In genomic region chr3:119608591-119608990, GRCh38 we compare ENCODE assay signal across 14 cellular contexts. TPM values are rescaled to one million over a fixed set of nuclear protein-coding genes. Genes with fewer than 3 reads are reported as not detected.
A peak's percentile ranks its signal among the peaks of the same experiment; 100 is the strongest.
DNase-seq lines count a peak whose midpoint lies in the region; ATAC-seq and TF ChIP-seq lines count a peak whose summit lies in the region.
"Had no signal": no experiment of that assay in that cellular context is flagged by ENCODE, and none has a peak within 500 bp of the region (broad histone marks: within the 10 kb centered on the region; RNA-seq: fewer than 3 reads in every experiment).

No MANE protein-coding gene starts in this region.

- H3K36me3 Mint-ChIP-seq in activated CD8-positive, alpha-beta memory T cell treated with anti-CD3 and anti-CD28 coated beads, Interleukin-2, amount 10 ng/mL, durations not matched to agents 7 days and 5 days, result no peaks in the 10 kb centered on the region
- H3K36me3 Mint-ChIP-seq in brain (no peaks in the 10 kb centered on the region), nephron progenitor cell (ENCODE audit: low read depth) (no peaks in the 10 kb centered on the region)
- H3K36me3 Mint-ChIP-seq: CD4-positive, alpha-beta memory T cell had no signal

- H3K27me3 Mint-ChIP-seq in activated CD8-positive, alpha-beta memory T cell treated with anti-CD3 and anti-CD28 coated beads, Interleukin-2, amount 10 ng/mL, durations not matched to agents 7 days and 5 days, result peaks cover 37% of the 10 kb centered on the region
- peaks cover 4% of the 10 kb centered on the region for H3K27me3 Mint-ChIP-seq in brain
- peaks cover 4% of the 10 kb centered on the region for H3K27me3 Mint-ChIP-seq in nephron progenitor cell (ENCODE audit: low read depth, poor library complexity)

- DNase-seq in activated CD8-positive, alpha-beta memory T cell treated with anti-CD3 and anti-CD28 coated beads for 24 hours, result peak; percentile 17
- DNase-seq in activated CD8-positive, alpha-beta memory T cell treated with anti-CD3 and anti-CD28 coated beads, Interleukin-2, amount 10 ng/mL, durations not matched to agents 7 days and 5 days, result no peak
- DNase-seq in nephron progenitor cell (no peak), NCI-H446 treated with DMSO at 0.1 percent for 48 hours (lab: John Stamatoyannopoulos, UW) (no peak), HuH-7 (ENCODE audit: low spot score) (no peak)
- DNase-seq: BE2C; CD4-positive, alpha-beta memory T cell; DMS153; IMR-90 had no signal

- no peak overlapping the region for H3K4me3 Mint-ChIP-seq in activated CD8-positive, alpha-beta memory T cell treated with anti-CD3 and anti-CD28 coated beads, Interleukin-2, amount 10 ng/mL, durations not matched to agents 7 days and 5 days
- H3K4me3 Mint-ChIP-seq in brain (no peak overlapping the region), nephron progenitor cell (no peak overlapping the region)
- H3K4me3 Mint-ChIP-seq: CD4-positive, alpha-beta memory T cell had no signal

- TF ChIP-seq CTCF in brain (conservative IDR thresholded peaks at IDR 0.05), result no peak
- TF ChIP-seq CTCF in nephron progenitor cell (IDR thresholded peaks at IDR 0.05), result no peak

- H3K4me1 Mint-ChIP-seq in activated CD8-positive, alpha-beta memory T cell treated with anti-CD3 and anti-CD28 coated beads, Interleukin-2, amount 10 ng/mL, durations not matched to agents 7 days and 5 days, result peaks cover 5% of the 10 kb centered on the region
- peaks cover 19% of the 10 kb centered on the region for H3K4me1 Mint-ChIP-seq in brain
- H3K4me1 Mint-ChIP-seq in nephron progenitor cell, result peaks cover 11% of the 10 kb centered on the region
- H3K4me1 Mint-ChIP-seq: CD4-positive, alpha-beta memory T cell had no signal

- CTCF ChIA-PET in activated CD8-positive, alpha-beta memory T cell treated with anti-CD3 and anti-CD28 coated beads, Interleukin-2, amount 10 ng/mL, durations not matched to agents 7 days and 5 days (lab: Charles Lee), result no interaction called here

- H3K9me3 Mint-ChIP-seq in activated CD8-positive, alpha-beta memory T cell treated with anti-CD3 and anti-CD28 coated beads, Interleukin-2, amount 10 ng/mL, durations not matched to agents 7 days and 5 days (ENCODE audit: low read depth), result no peaks in the 10 kb centered on the region
- H3K9me3 Mint-ChIP-seq in brain, result peaks cover 0 to 9% (median 4%) of the 10 kb centered on the region in 5 experiments
- H3K9me3 Mint-ChIP-seq in nephron progenitor cell, result peaks cover 13% of the 10 kb centered on the region

- H3K27ac Mint-ChIP-seq in activated CD8-positive, alpha-beta memory T cell treated with anti-CD3 and anti-CD28 coated beads, Interleukin-2, amount 10 ng/mL, durations not matched to agents 7 days and 5 days, result no peak overlapping the region
- H3K27ac Mint-ChIP-seq in brain (peak overlapping the region in 3 of 5 experiments; percentile 35 to 49 (median 46)), nephron progenitor cell (peak overlapping the region; percentile 27)
- H3K27ac Mint-ChIP-seq: CD4-positive, alpha-beta memory T cell had no signal

- no peak for ATAC-seq in activated CD8-positive, alpha-beta memory T cell treated with anti-CD3 and anti-CD28 coated beads, Interleukin-2, amount 10 ng/mL, durations not matched to agents 7 days and 5 days
- ATAC-seq: A549, HCT116 had no signal

RNA-seq across cellular contexts. Expression of gene PLA1A, which starts 10.9 kb away (rescaled TPM):
- under 1 TPM in 1 of 2 experiments, not detected in 1; 0.68 TPM for total RNA-seq in activated CD8-positive, alpha-beta memory T cell treated with anti-CD3 and anti-CD28 coated beads, Interleukin-2, amount 10 ng/mL, durations not matched to agents 7 days and 5 days
- polyA plus RNA-seq in brain (ENCODE audit: insufficient read depth, low read depth, low replicate concordance), result 2.4 TPM
- total RNA-seq: CD4-positive, alpha-beta memory T cell; IMR-90 had no signal
- polyA plus RNA-seq: AG04450; CD4-positive, alpha-beta memory T cell; IMR-90 had no signal

RNA-seq across cellular contexts. Expression of gene ADPRH, which starts 29.3 kb away (rescaled TPM):
- 10 to 100 TPM in 1 of 2 experiments, 1 to 10 TPM in 1; 6.1 to 19.3 TPM for total RNA-seq in activated CD8-positive, alpha-beta memory T cell treated with anti-CD3 and anti-CD28 coated beads, Interleukin-2, amount 10 ng/mL, durations not matched to agents 7 days and 5 days
- polyA plus RNA-seq in brain (ENCODE audit: insufficient read depth, low read depth, low replicate concordance), result 1.2 TPM
- total RNA-seq: H4 had no signal

RNA-seq across cellular contexts. Expression of gene CD80, which starts 49.2 kb away (rescaled TPM):
- 10 to 100 TPM; 22.5 to 47.0 TPM for total RNA-seq in activated CD8-positive, alpha-beta memory T cell treated with anti-CD3 and anti-CD28 coated beads, Interleukin-2, amount 10 ng/mL, durations not matched to agents 7 days and 5 days
- polyA plus RNA-seq in brain (ENCODE audit: insufficient read depth, low read depth, low replicate concordance), result not detected
- total RNA-seq: H4, IMR-90 had no signal
- polyA plus RNA-seq: AG04450, IMR-90 had no signal

RNA-seq across cellular contexts. Expression of gene POPDC2, which starts 51.8 kb away (rescaled TPM):
- 1 to 10 TPM; 2.3 to 3.1 TPM for total RNA-seq in activated CD8-positive, alpha-beta memory T cell treated with anti-CD3 and anti-CD28 coated beads, Interleukin-2, amount 10 ng/mL, durations not matched to agents 7 days and 5 days
- polyA plus RNA-seq in brain (ENCODE audit: insufficient read depth, low read depth, low replicate concordance), result 1.6 TPM
